Comparison of ENCODE assay signal across 13 cellular contexts in the genomic region with DNA sequence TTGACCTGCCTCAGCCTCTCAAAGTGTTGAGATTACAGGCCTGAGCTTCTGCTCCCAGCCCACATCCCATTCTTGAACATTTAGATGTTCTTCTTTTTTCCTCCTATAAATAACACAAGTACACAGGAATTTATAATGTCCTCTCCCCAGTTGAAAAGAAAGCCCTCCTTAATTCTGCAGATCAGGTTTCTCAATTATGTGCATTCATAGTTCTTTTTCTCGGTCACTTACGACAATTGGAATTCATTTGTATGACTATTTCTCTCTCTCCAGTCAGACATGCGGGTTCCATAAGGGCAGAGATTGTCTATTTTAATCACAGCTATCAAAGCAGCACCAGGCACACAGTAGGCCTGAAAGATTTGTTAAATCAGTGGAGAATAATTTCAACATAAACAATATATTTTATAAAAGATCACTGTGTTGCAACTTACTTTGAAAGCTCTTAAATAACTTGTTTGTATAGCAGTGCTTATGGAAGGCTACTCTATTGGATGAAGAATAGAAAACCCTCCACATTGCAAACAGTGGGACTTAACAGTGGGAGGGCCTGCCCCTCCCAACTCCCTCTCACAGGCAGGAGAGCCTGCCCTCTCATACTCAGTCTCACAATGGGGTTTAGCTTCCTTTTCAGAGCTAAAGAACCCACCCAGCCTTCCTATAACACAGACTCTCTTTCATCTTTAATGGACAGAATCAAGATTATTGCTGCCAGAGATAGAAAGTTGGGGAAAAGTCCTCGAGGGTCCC.
DNase-seq lines count a peak whose midpoint lies in the region; TF ChIP-seq lines count a peak whose summit lies in the region.
"Had no signal": no experiment of that assay in that cellular context is flagged by ENCODE, and none has a peak within 500 bp of the region (broad histone marks: within the 10 kb centered on the region; RNA-seq: fewer than 3 reads in every experiment).

No MANE protein-coding gene starts in this region.

- H2BK12ac ChIP-seq in trophoblast cell (ENCODE audit: low read length), result no peak overlapping the region

- no peak overlapping the region for H3K9ac ChIP-seq in endodermal cell (ENCODE audit: extremely low read depth, low read length, poor library complexity, severe bottlenecking)
- no peak overlapping the region for H3K9ac ChIP-seq in trophoblast cell (ENCODE audit: low read length)
- H3K9ac ChIP-seq: parathyroid adenoma had no signal

- peak overlapping the region; percentile 21 for H3K4ac ChIP-seq in trophoblast cell (ENCODE audit: low read depth, low read length)

- WGBS in endodermal cell (ENCODE audit: insufficient coverage in 1 of 2, insufficient read length in 1 of 2), 2 experiments, result 72 to 78% methylated on average over 4 of the region's 4 CpGs
- no CpG with 5 or more reads among the region's 4 CpGs for WGBS in trophoblast cell (ENCODE audit: extremely low coverage, insufficient coverage, insufficient read length)

- no peak overlapping the region for H3K23ac ChIP-seq in trophoblast cell (ENCODE audit: low read length)

- DNase-seq in NCI-H82 (lab: John Stamatoyannopoulos, UW) (peak; percentile 61), NCI-H82 treated with DMSO at 0.1 percent for 48 hours (lab: John Stamatoyannopoulos, UW; ENCODE audit: unreplicated experiment) (no peak), NCI-H345 (lab: John Stamatoyannopoulos, UW) (peak; percentile 60), endodermal cell (no peak), trophoblast cell (peak in 1 of 2 donors; percentile 71), HuH-7.5 (ENCODE audit: low spot score) (no peak), mucosa of gallbladder (ENCODE audit: low spot score) (no peak)
- no peak for DNase-seq in activated CD4-positive, CD25-positive, alpha-beta regulatory T cell (lab: John Stamatoyannopoulos, UW)
- DNase-seq: activated CD4-positive, alpha-beta memory T cell treated with anti-CD3 and anti-CD28 coated beads, Interleukin-2, amount 10 ng/mL, durations not matched to agents 7 days and 5 days; DMS153; T1000 had no signal

- H3K4me2 ChIP-seq in trophoblast cell (ENCODE audit: low read length), result no peak overlapping the region

- H3K9me3 Mint-ChIP-seq in endodermal cell, result no peaks in the 10 kb centered on the region
- H3K9me3 Mint-ChIP-seq: activated CD4-positive, alpha-beta memory T cell treated with anti-CD3 and anti-CD28 coated beads, Interleukin-2, amount 10 ng/mL, durations not matched to agents 7 days and 5 days had no signal

- no peaks in the 10 kb centered on the region for H3K9me3 ChIP-seq in endodermal cell (ENCODE audit: control insufficient read depth, low read length)
- no peaks in the 10 kb centered on the region for H3K9me3 ChIP-seq in trophoblast cell (ENCODE audit: insufficient read depth, low read depth, low read length)

- H2AFZ ChIP-seq in trophoblast cell (ENCODE audit: insufficient read depth, low read length, poor library complexity), result no peak overlapping the region
- H2AFZ ChIP-seq: parathyroid adenoma had no signal

- H3K27ac Mint-ChIP-seq in endodermal cell, result no peak overlapping the region
- H3K27ac Mint-ChIP-seq: activated CD4-positive, alpha-beta memory T cell treated with anti-CD3 and anti-CD28 coated beads, Interleukin-2, amount 10 ng/mL, durations not matched to agents 7 days and 5 days had no signal

- H3K4me3 ChIP-seq in endodermal cell (ENCODE audit: low read length) (peak overlapping the region; percentile 54), trophoblast cell (ENCODE audit: low read depth, low read length) (no peak overlapping the region)

- no peak overlapping the region for H3K14ac ChIP-seq in trophoblast cell (ENCODE audit: low read length)

- no peak overlapping the region for H3K4me3 Mint-ChIP-seq in endodermal cell
- H3K4me3 Mint-ChIP-seq: activated CD4-positive, alpha-beta memory T cell treated with anti-CD3 and anti-CD28 coated beads, Interleukin-2, amount 10 ng/mL, durations not matched to agents 7 days and 5 days had no signal

- H2BK5ac ChIP-seq in trophoblast cell (ENCODE audit: low read depth, low read length, poor library complexity), result no peak overlapping the region

- H4K91ac ChIP-seq in trophoblast cell (ENCODE audit: low read depth, low read length), result no peak overlapping the region

- no peak overlapping the region for H4K12ac ChIP-seq in trophoblast cell (ENCODE audit: low read depth, low read length)

- H4K8ac ChIP-seq in trophoblast cell (ENCODE audit: low read depth, low read length), result no peak overlapping the region

- no peak overlapping the region for H2BK120ac ChIP-seq in trophoblast cell (ENCODE audit: insufficient read depth, low read length, poor library complexity)

- H3K27me3 Mint-ChIP-seq in endodermal cell (ENCODE audit: insufficient read depth), result no peaks in the 10 kb centered on the region
- H3K27me3 Mint-ChIP-seq: activated CD4-positive, alpha-beta memory T cell treated with anti-CD3 and anti-CD28 coated beads, Interleukin-2, amount 10 ng/mL, durations not matched to agents 7 days and 5 days had no signal

- peaks cover 35% of the 10 kb centered on the region for H3K4me1 Mint-ChIP-seq in endodermal cell

- H3K27ac ChIP-seq in endodermal cell (ENCODE audit: low read depth, low read length) (peak overlapping the region; percentile 8), trophoblast cell (ENCODE audit: low read depth, low read length) (no peak overlapping the region)
- H3K27ac ChIP-seq: HL-60, parathyroid adenoma had no signal

- H3K18ac ChIP-seq in trophoblast cell (ENCODE audit: low read length), result no peak overlapping the region

- no peaks in the 10 kb centered on the region for H3K79me1 ChIP-seq in trophoblast cell (ENCODE audit: low read length)

- H3K36me3 Mint-ChIP-seq in endodermal cell (ENCODE audit: low read depth), result no peaks in the 10 kb centered on the region

- H3K4me1 ChIP-seq in endodermal cell (ENCODE audit: control insufficient read depth, insufficient read depth, low read length) (peaks cover 8% of the 10 kb centered on the region), trophoblast cell (ENCODE audit: control insufficient read depth in 1 of 2, insufficient read depth in 2 of 2, low read length in 2 of 2) (peaks cover 3 to 7% of the 10 kb centered on the region in 2 experiments)

- no peak for TF ChIP-seq CTCF in endodermal cell (conservative IDR thresholded peaks at IDR 0.05)

- peaks cover 4% of the 10 kb centered on the region for H3K79me2 ChIP-seq in trophoblast cell (ENCODE audit: control insufficient read depth, insufficient read depth, low read length, poor library complexity)

- no peak overlapping the region for H2AK5ac ChIP-seq in trophoblast cell (ENCODE audit: low read length)

- H3K27me3 ChIP-seq in endodermal cell (ENCODE audit: control insufficient read depth, insufficient read depth, low read length, poor library complexity, severe bottlenecking), result no peaks in the 10 kb centered on the region
- no peaks in the 10 kb centered on the region for H3K27me3 ChIP-seq in trophoblast cell (ENCODE audit: insufficient read depth, low read length)

- no peaks in the 10 kb centered on the region for H3K36me3 ChIP-seq in endodermal cell (ENCODE audit: control insufficient read depth, insufficient read depth, low read length)
- peaks cover 0 to 3% of the 10 kb centered on the region in 2 experiments for H3K36me3 ChIP-seq in trophoblast cell (ENCODE audit: control insufficient read depth in 1 of 2, insufficient read depth in 2 of 2, low read length in 2 of 2)

Comparison
In these comparisons a context has a peak if more than half of its experiments do, and no peak if none do; other contexts are left out.
1. DNase-seq: peak in NCI-H82 (single experiment) and NCI-H345 (single experiment); none in NCI-H82 treated with DMSO at 0.1 percent for 48 hours (single experiment), endodermal cell (single experiment), HuH-7.5 (single experiment), mucosa of gallbladder (single experiment) and activated CD4-positive, CD25-positive, alpha-beta regulatory T cell (0 of 4).